ENCODE assay signal across 1 cellular context in the genomic region with DNA sequence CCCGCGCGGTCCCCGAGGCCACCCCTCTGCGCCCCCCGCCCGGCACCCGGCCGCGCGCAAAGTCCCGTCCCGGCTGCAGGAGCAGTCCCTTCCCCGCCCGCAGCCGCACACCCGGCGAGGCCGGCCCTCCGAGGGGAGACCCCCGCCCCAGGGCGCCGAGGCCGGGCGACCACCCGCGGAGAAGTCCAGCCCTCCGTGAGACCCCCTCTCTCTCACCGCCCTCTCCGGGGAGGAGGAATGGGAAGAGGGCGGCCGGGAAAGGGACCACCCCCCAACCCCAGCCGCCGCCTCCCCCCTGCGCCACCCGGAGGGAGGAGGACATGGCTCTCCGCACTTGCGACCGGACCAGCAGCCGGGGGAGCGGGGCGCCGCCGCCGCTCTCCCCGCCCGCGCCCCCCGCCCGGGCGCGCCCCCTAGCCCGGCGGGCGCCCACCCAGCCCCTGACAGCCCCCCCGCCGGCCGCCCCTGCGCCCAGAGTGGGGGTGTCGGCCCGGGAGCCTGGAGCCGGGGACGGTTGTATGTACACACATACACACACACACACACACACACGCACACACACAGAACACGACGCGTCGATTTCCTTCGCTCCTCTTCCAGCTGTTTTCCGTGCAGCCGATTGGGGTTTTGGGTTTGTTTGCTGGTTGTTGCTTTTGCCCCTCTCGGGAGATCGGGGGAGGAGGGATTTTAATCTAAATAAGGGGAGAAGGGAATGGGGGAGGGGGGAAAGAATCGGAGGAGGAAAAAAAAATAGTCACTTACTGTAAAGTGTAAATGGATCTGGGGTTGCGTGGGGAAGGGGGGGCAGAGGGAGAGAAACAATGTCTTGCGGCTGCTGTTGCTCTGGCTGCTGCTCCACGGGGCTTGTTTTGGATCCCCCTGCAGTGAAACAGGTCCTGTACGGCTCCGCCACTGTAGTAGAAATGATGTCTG.
A peak's percentile ranks its signal among the peaks of the same experiment; 100 is the strongest.
TF ChIP-seq lines count a peak whose summit lies in the region.

A gene (minus strand): TSS at position 925 of the 933 bp plus-strand sequence.

TF ChIP-seq in K562, 482 proteins besides CTCF, POLR2A, EP300 and RAD21 (continued from another document and continues in another):
- TF ChIP-seq, protein P1, sequence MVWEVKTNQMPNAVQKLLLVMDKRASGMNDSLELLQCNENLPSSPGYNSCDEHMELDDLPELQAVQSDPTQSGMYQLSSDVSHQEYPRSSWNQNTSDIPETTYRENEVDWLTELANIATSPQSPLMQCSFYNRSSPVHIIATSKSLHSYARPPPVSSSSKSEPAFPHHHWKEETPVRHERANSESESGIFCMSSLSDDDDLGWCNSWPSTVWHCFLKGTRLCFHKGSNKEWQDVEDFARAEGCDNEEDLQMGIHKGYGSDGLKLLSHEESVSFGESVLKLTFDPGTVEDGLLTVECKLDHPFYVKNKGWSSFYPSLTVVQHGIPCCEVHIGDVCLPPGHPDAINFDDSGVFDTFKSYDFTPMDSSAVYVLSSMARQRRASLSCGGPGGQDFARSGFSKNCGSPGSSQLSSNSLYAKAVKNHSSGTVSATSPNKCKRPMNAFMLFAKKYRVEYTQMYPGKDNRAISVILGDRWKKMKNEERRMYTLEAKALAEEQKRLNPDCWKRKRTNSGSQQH (CRISPR knock-in tag; IDR thresholded peaks at IDR 0.05) = 0 out of 2 replicates have a peak, but pooled peaks have one; percentile 45
- peak; percentile 45; the same call in 1 of the 2 replicates for TF ChIP-seq OTX1 (CRISPR knock-in tag; IDR thresholded peaks at IDR 0.05)
- peak; percentile 34 for TF ChIP-seq HNRNPK (IDR thresholded peaks at IDR 0.05; ENCODE audit: low read depth, low read length, poor library complexity, severe bottlenecking)
- no peak for TF ChIP-seq ZNF764 (CRISPR knock-in tag; IDR thresholded peaks at IDR 0.05; ENCODE audit: low read depth)
- TF ChIP-seq TAF7 (tag; IDR thresholded peaks at IDR 0.05) = no peak
- no peak for TF ChIP-seq RNF2 (IDR thresholded peaks at IDR 0.05)
- TF ChIP-seq ARID2 (IDR thresholded peaks at IDR 0.05) = no peak
- TF ChIP-seq, protein P2, sequence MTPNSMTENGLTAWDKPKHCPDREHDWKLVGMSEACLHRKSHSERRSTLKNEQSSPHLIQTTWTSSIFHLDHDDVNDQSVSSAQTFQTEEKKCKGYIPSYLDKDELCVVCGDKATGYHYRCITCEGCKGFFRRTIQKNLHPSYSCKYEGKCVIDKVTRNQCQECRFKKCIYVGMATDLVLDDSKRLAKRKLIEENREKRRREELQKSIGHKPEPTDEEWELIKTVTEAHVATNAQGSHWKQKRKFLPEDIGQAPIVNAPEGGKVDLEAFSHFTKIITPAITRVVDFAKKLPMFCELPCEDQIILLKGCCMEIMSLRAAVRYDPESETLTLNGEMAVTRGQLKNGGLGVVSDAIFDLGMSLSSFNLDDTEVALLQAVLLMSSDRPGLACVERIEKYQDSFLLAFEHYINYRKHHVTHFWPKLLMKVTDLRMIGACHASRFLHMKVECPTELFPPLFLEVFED (CRISPR knock-in tag; conservative IDR thresholded peaks at IDR 0.05) = 0 out of 2 replicates have a peak, but pooled peaks have one; percentile 45
- TF ChIP-seq, protein P3, sequence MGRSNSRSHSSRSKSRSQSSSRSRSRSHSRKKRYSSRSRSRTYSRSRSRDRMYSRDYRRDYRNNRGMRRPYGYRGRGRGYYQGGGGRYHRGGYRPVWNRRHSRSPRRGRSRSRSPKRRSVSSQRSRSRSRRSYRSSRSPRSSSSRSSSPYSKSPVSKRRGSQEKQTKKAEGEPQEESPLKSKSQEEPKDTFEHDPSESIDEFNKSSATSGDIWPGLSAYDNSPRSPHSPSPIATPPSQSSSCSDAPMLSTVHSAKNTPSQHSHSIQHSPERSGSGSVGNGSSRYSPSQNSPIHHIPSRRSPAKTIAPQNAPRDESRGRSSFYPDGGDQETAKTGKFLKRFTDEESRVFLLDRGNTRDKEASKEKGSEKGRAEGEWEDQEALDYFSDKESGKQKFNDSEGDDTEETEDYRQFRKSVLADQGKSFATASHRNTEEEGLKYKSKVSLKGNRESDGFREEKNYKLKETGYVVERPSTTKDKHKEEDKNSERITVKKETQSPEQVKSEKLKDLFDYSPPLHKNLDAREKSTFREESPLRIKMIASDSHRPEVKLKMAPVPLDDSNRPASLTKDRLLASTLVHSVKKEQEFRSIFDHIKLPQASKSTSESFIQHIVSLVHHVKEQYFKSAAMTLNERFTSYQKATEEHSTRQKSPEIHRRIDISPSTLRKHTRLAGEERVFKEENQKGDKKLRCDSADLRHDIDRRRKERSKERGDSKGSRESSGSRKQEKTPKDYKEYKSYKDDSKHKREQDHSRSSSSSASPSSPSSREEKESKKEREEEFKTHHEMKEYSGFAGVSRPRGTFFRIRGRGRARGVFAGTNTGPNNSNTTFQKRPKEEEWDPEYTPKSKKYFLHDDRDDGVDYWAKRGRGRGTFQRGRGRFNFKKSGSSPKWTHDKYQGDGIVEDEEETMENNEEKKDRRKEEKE (IDR thresholded peaks at IDR 0.05; ENCODE audit: borderline replicate concordance in 1 of 2, control insufficient read depth in 1 of 2, low read depth in 2 of 2, low read length in 1 of 2) = no peak
- TF ChIP-seq ESRRB (CRISPR knock-in tag; IDR thresholded peaks at IDR 0.05; ENCODE audit: borderline replicate concordance) = no peak
- TF ChIP-seq PHF8 (IDR thresholded peaks at IDR 0.05; ENCODE audit: borderline replicate concordance, low read length) = peak; percentile 26; the same call in 1 of the 2 replicates
- TF ChIP-seq ASH1L (IDR thresholded peaks at IDR 0.05; ENCODE audit: borderline replicate concordance, low read depth, partially characterized antibody) = no peak
- no peak for TF ChIP-seq FOXA3 (CRISPR knock-in tag; conservative IDR thresholded peaks at IDR 0.05 in 1 of 2, IDR thresholded peaks at IDR 0.05 in 1 of 2)
- TF ChIP-seq, protein P4, sequence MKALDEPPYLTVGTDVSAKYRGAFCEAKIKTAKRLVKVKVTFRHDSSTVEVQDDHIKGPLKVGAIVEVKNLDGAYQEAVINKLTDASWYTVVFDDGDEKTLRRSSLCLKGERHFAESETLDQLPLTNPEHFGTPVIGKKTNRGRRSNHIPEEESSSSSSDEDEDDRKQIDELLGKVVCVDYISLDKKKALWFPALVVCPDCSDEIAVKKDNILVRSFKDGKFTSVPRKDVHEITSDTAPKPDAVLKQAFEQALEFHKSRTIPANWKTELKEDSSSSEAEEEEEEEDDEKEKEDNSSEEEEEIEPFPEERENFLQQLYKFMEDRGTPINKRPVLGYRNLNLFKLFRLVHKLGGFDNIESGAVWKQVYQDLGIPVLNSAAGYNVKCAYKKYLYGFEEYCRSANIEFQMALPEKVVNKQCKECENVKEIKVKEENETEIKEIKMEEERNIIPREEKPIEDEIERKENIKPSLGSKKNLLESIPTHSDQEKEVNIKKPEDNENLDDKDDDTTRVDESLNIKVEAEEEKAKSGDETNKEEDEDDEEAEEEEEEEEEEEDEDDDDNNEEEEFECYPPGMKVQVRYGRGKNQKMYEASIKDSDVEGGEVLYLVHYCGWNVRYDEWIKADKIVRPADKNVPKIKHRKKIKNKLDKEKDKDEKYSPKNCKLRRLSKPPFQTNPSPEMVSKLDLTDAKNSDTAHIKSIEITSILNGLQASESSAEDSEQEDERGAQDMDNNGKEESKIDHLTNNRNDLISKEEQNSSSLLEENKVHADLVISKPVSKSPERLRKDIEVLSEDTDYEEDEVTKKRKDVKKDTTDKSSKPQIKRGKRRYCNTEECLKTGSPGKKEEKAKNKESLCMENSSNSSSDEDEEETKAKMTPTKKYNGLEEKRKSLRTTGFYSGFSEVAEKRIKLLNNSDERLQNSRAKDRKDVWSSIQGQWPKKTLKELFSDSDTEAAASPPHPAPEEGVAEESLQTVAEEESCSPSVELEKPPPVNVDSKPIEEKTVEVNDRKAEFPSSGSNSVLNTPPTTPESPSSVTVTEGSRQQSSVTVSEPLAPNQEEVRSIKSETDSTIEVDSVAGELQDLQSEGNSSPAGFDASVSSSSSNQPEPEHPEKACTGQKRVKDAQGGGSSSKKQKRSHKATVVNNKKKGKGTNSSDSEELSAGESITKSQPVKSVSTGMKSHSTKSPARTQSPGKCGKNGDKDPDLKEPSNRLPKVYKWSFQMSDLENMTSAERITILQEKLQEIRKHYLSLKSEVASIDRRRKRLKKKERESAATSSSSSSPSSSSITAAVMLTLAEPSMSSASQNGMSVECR (CRISPR knock-in tag; IDR thresholded peaks at IDR 0.05) = 0 out of 2 replicates have a peak, but pooled peaks have one; percentile 4
- TF ChIP-seq TBL1XR1 (IDR thresholded peaks at IDR 0.05; ENCODE audit: low read length in 2 of 2) = no peak
- TF ChIP-seq, protein P5, sequence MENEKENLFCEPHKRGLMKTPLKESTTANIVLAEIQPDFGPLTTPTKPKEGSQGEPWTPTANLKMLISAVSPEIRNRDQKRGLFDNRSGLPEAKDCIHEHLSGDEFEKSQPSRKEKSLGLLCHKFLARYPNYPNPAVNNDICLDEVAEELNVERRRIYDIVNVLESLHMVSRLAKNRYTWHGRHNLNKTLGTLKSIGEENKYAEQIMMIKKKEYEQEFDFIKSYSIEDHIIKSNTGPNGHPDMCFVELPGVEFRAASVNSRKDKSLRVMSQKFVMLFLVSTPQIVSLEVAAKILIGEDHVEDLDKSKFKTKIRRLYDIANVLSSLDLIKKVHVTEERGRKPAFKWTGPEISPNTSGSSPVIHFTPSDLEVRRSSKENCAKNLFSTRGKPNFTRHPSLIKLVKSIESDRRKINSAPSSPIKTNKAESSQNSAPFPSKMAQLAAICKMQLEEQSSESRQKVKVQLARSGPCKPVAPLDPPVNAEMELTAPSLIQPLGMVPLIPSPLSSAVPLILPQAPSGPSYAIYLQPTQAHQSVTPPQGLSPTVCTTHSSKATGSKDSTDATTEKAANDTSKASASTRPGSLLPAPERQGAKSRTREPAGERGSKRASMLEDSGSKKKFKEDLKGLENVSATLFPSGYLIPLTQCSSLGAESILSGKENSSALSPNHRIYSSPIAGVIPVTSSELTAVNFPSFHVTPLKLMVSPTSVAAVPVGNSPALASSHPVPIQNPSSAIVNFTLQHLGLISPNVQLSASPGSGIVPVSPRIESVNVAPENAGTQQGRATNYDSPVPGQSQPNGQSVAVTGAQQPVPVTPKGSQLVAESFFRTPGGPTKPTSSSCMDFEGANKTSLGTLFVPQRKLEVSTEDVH (IDR thresholded peaks at IDR 0.05; ENCODE audit: low read depth, partially characterized antibody) = no peak
- TF ChIP-seq ZFX (CRISPR knock-in tag; IDR thresholded peaks at IDR 0.05) = no peak
- TF ChIP-seq CHCHD3 (CRISPR knock-in tag; IDR thresholded peaks at IDR 0.05) = no peak
- TF ChIP-seq DPF2 (IDR thresholded peaks at IDR 0.05) = 0 out of 2 replicates have a peak, but pooled peaks have one; percentile 17
- peak in 1 of 2 experiments; percentile 57; a peak in 1 of 4 replicates for TF ChIP-seq HDAC1 (IDR thresholded peaks at IDR 0.05)
- no peak for TF ChIP-seq CCAR2 (IDR thresholded peaks at IDR 0.05; ENCODE audit: low read depth, low read length)
- TF ChIP-seq HNRNPLL (IDR thresholded peaks at IDR 0.05; ENCODE audit: low read depth, low read length, poor library complexity, severe bottlenecking) = no peak
- TF ChIP-seq ZEB2 (IDR thresholded peaks at IDR 0.05) = no peak
